In the genomic region with DNA sequence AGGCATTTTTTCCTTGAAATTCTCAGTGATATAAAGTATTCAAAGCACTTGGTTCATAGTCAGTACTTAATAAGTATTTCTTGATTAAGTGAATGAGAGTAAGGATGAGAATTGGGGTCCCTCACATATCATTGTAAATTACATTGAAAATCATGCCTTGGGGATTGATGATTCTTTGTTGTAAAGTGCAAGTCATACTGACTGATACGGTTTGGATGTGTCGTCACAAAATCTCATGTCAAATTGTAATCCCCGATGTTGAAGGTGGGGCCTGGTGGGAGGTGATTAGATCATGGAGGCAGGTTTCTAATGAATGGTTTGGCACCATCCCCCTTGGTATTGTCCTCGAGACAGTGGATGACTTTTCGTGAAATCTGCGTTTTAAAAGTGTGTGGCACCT, we compare ENCODE assay signal across 15 cellular contexts.
"Had no signal": no experiment of that assay in that cellular context is flagged by ENCODE, and none has a peak within 500 bp of the region (broad histone marks: within the 10 kb centered on the region; RNA-seq: fewer than 3 reads in every experiment).

No MANE protein-coding gene starts in this region.

- ATAC-seq: psoas muscle; right cardiac atrium; stimulated activated effector memory CD8-positive, alpha-beta T cell treated with anti-CD3 and anti-CD28 coated beads, Interleukin-12 subunit alpha, Interleukin-12 subunit beta, amount 100 ng/mL, for 72 hours had no signal

- H3K27ac ChIP-seq: neural progenitor cell, ovary, parathyroid adenoma, psoas muscle, right lobe of liver, sigmoid colon, stomach, thoracic aorta, thyroid gland, tibial nerve, upper lobe of left lung, vagina had no signal

- H3K9ac ChIP-seq: neural progenitor cell, parathyroid adenoma had no signal

- H3K79me2 ChIP-seq: parathyroid adenoma had no signal

- H3K9me3 ChIP-seq: ovary, right lobe of liver, sigmoid colon, thoracic aorta, thyroid gland, upper lobe of left lung, vagina had no signal

- H2AFZ ChIP-seq: neural progenitor cell, parathyroid adenoma had no signal

- H3K4me2 ChIP-seq: neural progenitor cell had no signal

- H3K4me3 ChIP-seq: neural progenitor cell, ovary, psoas muscle, right lobe of liver, sigmoid colon, stomach, thoracic aorta, thyroid gland, tibial nerve, upper lobe of left lung, vagina had no signal

- H3K27me3 ChIP-seq: neural progenitor cell, ovary, right lobe of liver, sigmoid colon, stomach, thyroid gland, tibial nerve, upper lobe of left lung, vagina had no signal

- H3K4me1 ChIP-seq: neural progenitor cell, parathyroid adenoma, psoas muscle, right lobe of liver, sigmoid colon, stomach, thyroid gland, tibial nerve, upper lobe of left lung, vagina had no signal

- H3K36me3 ChIP-seq: neural progenitor cell, ovary, right lobe of liver, sigmoid colon, stomach, thoracic aorta, thyroid gland, tibial nerve, upper lobe of left lung, vagina had no signal

- DNase-seq: psoas muscle; right cardiac atrium; sigmoid colon; stimulated activated naive CD4-positive, alpha-beta T cell treated with Interleukin-2 at 50 U/mL for 16 hours; stomach; upper lobe of left lung had no signal
